31 cellular contexts compared by ENCODE assay signal in the genomic region with DNA sequence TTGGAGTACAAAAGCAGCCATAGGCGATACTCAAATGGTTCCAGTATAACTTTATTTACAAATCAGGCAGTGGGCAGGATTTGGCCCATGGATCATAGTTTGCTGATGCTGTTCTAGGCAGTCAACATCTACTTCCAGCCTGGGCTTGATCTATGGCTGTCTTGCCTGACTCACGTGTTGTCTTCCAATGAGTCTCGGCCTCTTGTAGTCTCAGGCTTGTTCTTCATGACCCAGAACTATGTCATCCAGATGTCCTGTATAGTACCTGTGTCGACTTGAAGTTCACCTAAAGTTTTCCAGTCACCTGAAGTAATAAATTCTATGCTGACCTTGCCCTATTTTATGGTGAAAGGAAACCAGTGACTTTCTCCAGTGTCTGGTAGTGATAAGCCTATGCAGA. TPM values are rescaled to one million over a fixed set of nuclear protein-coding genes. Genes with fewer than 3 reads are reported as not detected.
"Had no signal": no experiment of that assay in that cellular context is flagged by ENCODE, and none has a peak within 500 bp of the region (broad histone marks: within the 10 kb centered on the region; RNA-seq: fewer than 3 reads in every experiment).

No MANE protein-coding gene starts in this region.

- H3K9me3 ChIP-seq: left lung, lower lobe of right lung, mucosa of descending colon, pancreas, prostate gland, sigmoid colon, spleen, suprapubic skin, thoracic aorta, tibial artery, upper lobe of right lung had no signal

- H3K27me3 ChIP-seq: left lung, pancreas, sigmoid colon, spleen, suprapubic skin, upper lobe of right lung had no signal

- H3K4me1 ChIP-seq: left lung, lower lobe of right lung, pancreas, prostate gland, tibial artery, upper lobe of right lung had no signal

- H3K4me3 ChIP-seq: left lung, lower lobe of right lung, mucosa of descending colon, pancreas, prostate gland, sigmoid colon, spleen, suprapubic skin, thoracic aorta, tibial artery, upper lobe of right lung had no signal

- H3K36me3 ChIP-seq: left lung, lower lobe of right lung, pancreas, prostate gland, sigmoid colon, spleen, suprapubic skin, thoracic aorta, tibial artery, upper lobe of right lung had no signal

- ATAC-seq: left colon; left lung; lower lobe of right lung; mucosa of descending colon; naive thymus-derived CD4-positive, alpha-beta T cell; natural killer cell treated with Interleukin-12 subunit alpha and Interleukin-12 subunit beta and Interleukin-15 and Interleukin-18, amount 100 ng/mL, for 72 hours; pancreas; stimulated activated effector memory CD8-positive, alpha-beta T cell treated with anti-CD3 and anti-CD28 coated beads, Interleukin-12 subunit alpha, Interleukin-12 subunit beta, amount 100 ng/mL, for 72 hours; upper lobe of right lung had no signal

- DNase-seq: hippocampal formation; kidney; left colon; left lung; lower lobe of right lung; midbrain; mucosa of descending colon; naive thymus-derived CD4-positive, alpha-beta T cell; nucleus accumbens; pancreas; posterior cingulate gyrus; retina; right cardiac atrium; sigmoid colon; spleen; stimulated activated CD4-positive, alpha-beta T cell treated with anti-CD3 and anti-CD28 coated beads, Interleukin-4, amount 100 ng/mL, for 24 hours; stimulated activated naive CD4-positive, alpha-beta T cell; tibial artery; trophoblast cell; upper lobe of right lung had no signal

- FAIRE-seq: kidney, pancreas, small intestine, urothelium cell line had no signal

- H3K27ac ChIP-seq: left lung, lower lobe of right lung, pancreas, prostate gland, sigmoid colon, spleen, suprapubic skin, thoracic aorta, tibial artery, upper lobe of right lung had no signal

RNA-seq across cellular contexts. Expression of a gene that starts 33.6 kb away (rescaled TPM):
- total RNA-seq: kidney; left lung; lower lobe of right lung; myocyte; naive thymus-derived CD4-positive, alpha-beta T cell; natural killer cell treated with Interleukin-12 subunit alpha and Interleukin-12 subunit beta and Interleukin-15 and Interleukin-18, amount 100 ng/mL, for 72 hours; osteoblast; prostate gland; right cardiac atrium; spleen; subcutaneous adipose tissue; thoracic aorta; upper lobe of right lung had no signal
- polyA plus RNA-seq: naive thymus-derived CD4-positive, alpha-beta T cell; neural cell had no signal
